8 cellular contexts compared by ENCODE assay signal in the genomic region with DNA sequence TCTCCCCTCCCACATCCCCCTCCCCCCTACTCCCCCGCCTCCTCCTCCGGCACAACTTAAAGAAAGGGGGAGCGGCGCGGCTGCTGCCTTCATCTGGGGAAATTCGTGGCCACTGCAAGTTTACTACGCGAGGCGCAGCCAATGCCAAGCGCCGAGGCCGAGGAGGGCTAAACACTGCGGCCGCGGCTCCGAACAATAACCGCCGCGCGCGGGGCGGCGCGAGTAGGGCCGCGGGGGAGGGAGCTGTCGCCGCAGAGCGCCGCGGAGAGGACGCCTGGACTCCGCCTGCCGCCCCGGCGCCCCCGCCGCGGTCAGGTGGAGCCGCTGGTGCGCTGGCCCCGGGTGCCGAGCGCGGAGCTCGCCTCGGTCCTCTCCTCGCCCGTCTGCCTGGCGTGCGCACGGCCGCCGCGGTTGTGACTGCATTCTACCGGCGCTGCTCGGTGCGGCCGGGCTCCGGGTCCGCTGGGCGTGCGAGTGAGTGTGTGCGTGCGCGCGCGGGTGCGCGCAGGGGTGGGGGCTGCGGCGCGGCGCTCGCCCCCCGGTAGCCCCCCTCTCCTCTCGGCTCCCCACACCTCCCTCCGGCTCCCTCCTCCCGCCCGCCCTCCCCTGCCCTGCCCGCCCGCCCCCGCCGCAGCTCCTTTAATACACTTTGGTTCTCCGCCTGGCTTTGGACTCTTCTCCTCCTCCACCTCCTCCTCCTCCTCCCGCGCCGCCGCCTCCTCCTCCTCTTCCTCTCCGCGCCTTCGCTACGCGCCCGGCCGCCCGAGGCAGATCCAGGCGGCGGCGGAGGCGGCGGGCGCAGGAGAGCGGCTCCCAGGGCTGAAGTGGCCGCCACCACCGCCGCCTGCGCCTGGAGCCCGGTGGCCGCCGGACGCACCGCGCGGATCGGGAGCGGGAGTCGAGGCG. TPM values are rescaled to one million over a fixed set of nuclear protein-coding genes. Genes with fewer than 3 reads are reported as not detected.
DNase-seq lines count a peak whose midpoint lies in the region; ATAC-seq and TF ChIP-seq lines count a peak whose summit lies in the region.

Gene ZIC2, plus strand, starts transcription at position 670 of the 906 bp plus-strand sequence. CDS start 281 bp downstream, outside the sequence.

- peak; percentile 92 for DNase-seq in COR-L47 (lab: John Stamatoyannopoulos, UW)
- no peak for DNase-seq in HL-60 (ENCODE audit: low read depth in 1 of 2, low spot score in 1 of 2)
- peak; percentile 78 for DNase-seq in SIG-M5 treated with dmso at 0.1 percent for 504 hours (lab: John Stamatoyannopoulos, UW; ENCODE audit: unreplicated experiment)
- peak; percentile 93 for DNase-seq in ecto neural progenitor cell (ENCODE audit: low spot score)
- peak in 1 of 2 experiments; percentile 59 for DNase-seq in mesothelial cell of epicardium (ENCODE audit: low spot score in 2 of 2, unreplicated experiment in 2 of 2)
- no peak for DNase-seq in midbrain (lab: John Stamatoyannopoulos, UW)
- no peak for DNase-seq in AG08395 (ENCODE audit: low spot score)

- H3K4me3 Mint-ChIP-seq in mesothelial cell of epicardium: peak within 1 kb of the TSS; percentile 20

- peak within 1 kb of the TSS; percentile 25 for H3K4me3 ChIP-seq in HL-60 (replicated peaks; ENCODE audit: insufficient read depth, low read length)

- no peak within 1 kb of the TSS for H3K27ac Mint-ChIP-seq in mesothelial cell of epicardium

- H3K27me3 ChIP-seq in HL-60 (ENCODE audit: insufficient read depth, poor library complexity, severe bottlenecking): peaks cover 80% of the 10 kb centered on the region

- no peak for ATAC-seq in GM21526 (IDR thresholded peaks at IDR 0.05; ENCODE audit: low FRiP score, unreplicated experiment)

- no peak within 1 kb of the TSS for H3K27ac ChIP-seq in HL-60 (replicated peaks)

- TF ChIP-seq CTCF in HL-60 (IDR thresholded peaks at IDR 0.05; ENCODE audit: insufficient read depth, low read length): no peak
- no peak for TF ChIP-seq CTCF in mesothelial cell of epicardium (IDR thresholded peaks at IDR 0.05; ENCODE audit: unreplicated experiment)

- H3K4me1 Mint-ChIP-seq in mesothelial cell of epicardium: peaks cover 6% of the 10 kb centered on the region

- no peaks in the 10 kb centered on the region for H3K36me3 Mint-ChIP-seq in mesothelial cell of epicardium

- H3K9me3 Mint-ChIP-seq in mesothelial cell of epicardium: no peaks in the 10 kb centered on the region

- H3K27me3 Mint-ChIP-seq in mesothelial cell of epicardium (ENCODE audit: low read depth): peaks cover 79% of the 10 kb centered on the region

RNA-seq across cellular contexts. Expression of gene ZIC2, which starts in this region (rescaled TPM):
- total RNA-seq in mesothelial cell of epicardium: 0.47 TPM in 1 of 3 replicates, not detected in the others

Comparison
In these comparisons a context has a peak if more than half of its experiments do, and no peak if none do; other contexts are left out.
1. DNase-seq: peak in COR-L47 (single experiment), SIG-M5 treated with dmso at 0.1 percent for 504 hours (single experiment) and ecto neural progenitor cell (single experiment); none in HL-60 (0 of 2), midbrain (single experiment) and AG08395 (single experiment).